ENCODE assay signal across 12 cellular contexts in the genomic region with DNA sequence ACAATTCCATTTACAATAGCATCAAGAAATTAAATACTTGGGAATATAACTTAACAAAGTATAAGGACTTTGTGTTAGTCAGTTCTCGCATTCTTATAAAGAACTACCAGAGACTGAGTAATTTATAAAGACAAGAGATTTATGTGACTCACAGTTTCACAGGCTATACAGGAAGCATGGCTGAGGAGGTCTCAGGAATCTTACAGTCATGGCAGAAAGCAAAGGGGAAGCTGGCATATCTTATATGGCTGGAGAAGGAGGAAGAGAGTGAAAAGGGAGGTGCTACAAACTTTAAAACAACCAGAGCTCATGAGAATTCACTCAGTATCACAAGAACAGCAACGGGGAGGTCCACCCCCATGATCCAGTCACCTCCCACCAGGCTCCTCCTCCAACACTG. TPM values are rescaled to one million over a fixed set of nuclear protein-coding genes. Genes with fewer than 3 reads are reported as not detected.
DNase-seq lines count a peak whose midpoint lies in the region; ATAC-seq and TF ChIP-seq lines count a peak whose summit lies in the region.
"Had no signal": no experiment of that assay in that cellular context is flagged by ENCODE, and none has a peak within 500 bp of the region (broad histone marks: within the 10 kb centered on the region; RNA-seq: fewer than 3 reads in every experiment).

No MANE protein-coding gene starts in this region.

- DNase-seq in activated CD4-positive, alpha-beta T cell treated with anti-CD3 and anti-CD28 coated beads for 36 hours: no peak
- DNase-seq in activated CD4-positive, alpha-beta T cell treated with anti-CD3 and anti-CD28 coated beads, Interleukin-2, amount 10 ng/mL, durations not matched to agents 24 days and 14 days: no peak
- DNase-seq in OCI-M1 (lab: John Stamatoyannopoulos, UW): peak; percentile 17
- peak; percentile 75 for DNase-seq in epithelial cell of proximal tubule (ENCODE audit: low read depth)
- peak; percentile 43 for DNase-seq in retinal pigment epithelial cell (ENCODE audit: low read depth)
- no peak for DNase-seq in stimulated activated CD4-positive, alpha-beta T cell treated with anti-CD3 and anti-CD28 coated beads, Interleukin-4, amount 100 ng/mL, for 1 hour
- DNase-seq in medulla oblongata (ENCODE audit: extremely low spot score): no peak
- DNase-seq: H9, NCI-H748 treated with DMSO at 0.1 percent for 48 hours, retina had no signal

- no peak overlapping the region for H3K4me3 Mint-ChIP-seq in activated CD4-positive, alpha-beta T cell treated with anti-CD3 and anti-CD28 coated beads for 36 hours
- no peak overlapping the region for H3K4me3 Mint-ChIP-seq in activated CD4-positive, alpha-beta T cell treated with anti-CD3 and anti-CD28 coated beads, Interleukin-2, amount 10 ng/mL, durations not matched to agents 24 days and 14 days
- H3K4me3 Mint-ChIP-seq: H9, mesothelial cell of epicardium had no signal

- H3K4me3 ChIP-seq in epithelial cell of proximal tubule (ENCODE audit: low read depth, low read length) (no peak overlapping the region), retinal pigment epithelial cell (ENCODE audit: low read length) (no peak overlapping the region)

- intact Hi-C loops in activated CD4-positive, alpha-beta T cell treated with anti-CD3 and anti-CD28 coated beads for 36 hours (cut with DNase I, micrococcal nuclease): no loop called here
- intact Hi-C loops in activated CD4-positive, alpha-beta T cell treated with anti-CD3 and anti-CD28 coated beads, Interleukin-2, amount 10 ng/mL, durations not matched to agents 24 days and 14 days (cut with micrococcal nuclease): no loop called here

- H3K27ac Mint-ChIP-seq in activated CD4-positive, alpha-beta T cell treated with anti-CD3 and anti-CD28 coated beads for 36 hours: peak overlapping the region; percentile 24
- no peak overlapping the region for H3K27ac Mint-ChIP-seq in activated CD4-positive, alpha-beta T cell treated with anti-CD3 and anti-CD28 coated beads, Interleukin-2, amount 10 ng/mL, durations not matched to agents 24 days and 14 days
- H3K27ac Mint-ChIP-seq: mesothelial cell of epicardium had no signal

- POLR2A ChIA-PET in activated CD4-positive, alpha-beta T cell treated with anti-CD3 and anti-CD28 coated beads for 36 hours (lab: Charles Lee): no interaction called here

- peaks cover 10% of the 10 kb centered on the region for H3K4me1 Mint-ChIP-seq in activated CD4-positive, alpha-beta T cell treated with anti-CD3 and anti-CD28 coated beads for 36 hours
- peaks cover 8% of the 10 kb centered on the region for H3K4me1 Mint-ChIP-seq in activated CD4-positive, alpha-beta T cell treated with anti-CD3 and anti-CD28 coated beads, Interleukin-2, amount 10 ng/mL, durations not matched to agents 24 days and 14 days
- H3K4me1 Mint-ChIP-seq: mesothelial cell of epicardium had no signal

- ATAC-seq in activated CD4-positive, alpha-beta T cell treated with anti-CD3 and anti-CD28 coated beads for 36 hours: peak; percentile 85
- ATAC-seq in GM18861 (IDR thresholded peaks at IDR 0.05; ENCODE audit: unreplicated experiment): no peak

- H3K9me3 Mint-ChIP-seq in activated CD4-positive, alpha-beta T cell treated with anti-CD3 and anti-CD28 coated beads for 36 hours (ENCODE audit: low read depth): no peaks in the 10 kb centered on the region
- no peaks in the 10 kb centered on the region for H3K9me3 Mint-ChIP-seq in activated CD4-positive, alpha-beta T cell treated with anti-CD3 and anti-CD28 coated beads, Interleukin-2, amount 10 ng/mL, durations not matched to agents 24 days and 14 days
- H3K9me3 Mint-ChIP-seq: H9, mesothelial cell of epicardium had no signal

- TF ChIP-seq CTCF in epithelial cell of proximal tubule (conservative IDR thresholded peaks at IDR 0.05; ENCODE audit: low read depth, low read length) (no peak), retinal pigment epithelial cell (conservative IDR thresholded peaks at IDR 0.05; ENCODE audit: low read depth, low read length) (no peak)

- CTCF ChIA-PET in activated CD4-positive, alpha-beta T cell treated with anti-CD3 and anti-CD28 coated beads for 36 hours (lab: Charles Lee): interaction anchor here (0.6 to 1.7 kb wide), 6 partner anchors 11 to 94 kb away, joined by 3 to 6 read pairs (median 4); no protein-coding TSS in a partner anchor

- no peaks in the 10 kb centered on the region for H3K36me3 Mint-ChIP-seq in activated CD4-positive, alpha-beta T cell treated with anti-CD3 and anti-CD28 coated beads for 36 hours (ENCODE audit: low read depth)
- H3K36me3 Mint-ChIP-seq in activated CD4-positive, alpha-beta T cell treated with anti-CD3 and anti-CD28 coated beads, Interleukin-2, amount 10 ng/mL, durations not matched to agents 24 days and 14 days (ENCODE audit: low read depth): no peaks in the 10 kb centered on the region
- H3K36me3 Mint-ChIP-seq: mesothelial cell of epicardium had no signal

- no peaks in the 10 kb centered on the region for H3K27me3 Mint-ChIP-seq in activated CD4-positive, alpha-beta T cell treated with anti-CD3 and anti-CD28 coated beads for 36 hours
- peaks cover 1% of the 10 kb centered on the region for H3K27me3 Mint-ChIP-seq in activated CD4-positive, alpha-beta T cell treated with anti-CD3 and anti-CD28 coated beads, Interleukin-2, amount 10 ng/mL, durations not matched to agents 24 days and 14 days

RNA-seq across cellular contexts. Expression of a gene that starts 32.1 kb away (rescaled TPM):
- total RNA-seq in activated CD4-positive, alpha-beta T cell treated with anti-CD3 and anti-CD28 coated beads for 36 hours: 10 to 100 TPM; 14.7 to 15.2 TPM
- total RNA-seq in activated CD4-positive, alpha-beta T cell treated with anti-CD3 and anti-CD28 coated beads, Interleukin-2, amount 10 ng/mL, durations not matched to agents 24 days and 14 days: 19.7 TPM in 2 replicates
- total RNA-seq in epithelial cell of proximal tubule: 17.8 and 21.7 TPM in 2 replicates

Comparison
In these comparisons a context has a peak if more than half of its experiments do, and no peak if none do; other contexts are left out.
1. DNase-seq: peak in OCI-M1 (single experiment), epithelial cell of proximal tubule (single experiment) and retinal pigment epithelial cell (single experiment); none in activated CD4-positive, alpha-beta T cell treated with anti-CD3 and anti-CD28 coated beads for 36 hours (single experiment), activated CD4-positive, alpha-beta T cell treated with anti-CD3 and anti-CD28 coated beads, Interleukin-2, amount 10 ng/mL, durations not matched to agents 24 days and 14 days (single experiment), stimulated activated CD4-positive, alpha-beta T cell treated with anti-CD3 and anti-CD28 coated beads, Interleukin-4, amount 100 ng/mL, for 1 hour (single experiment) and medulla oblongata (single experiment).